Comparison of ENCODE assay signal across 8 cellular contexts in the genomic region with DNA sequence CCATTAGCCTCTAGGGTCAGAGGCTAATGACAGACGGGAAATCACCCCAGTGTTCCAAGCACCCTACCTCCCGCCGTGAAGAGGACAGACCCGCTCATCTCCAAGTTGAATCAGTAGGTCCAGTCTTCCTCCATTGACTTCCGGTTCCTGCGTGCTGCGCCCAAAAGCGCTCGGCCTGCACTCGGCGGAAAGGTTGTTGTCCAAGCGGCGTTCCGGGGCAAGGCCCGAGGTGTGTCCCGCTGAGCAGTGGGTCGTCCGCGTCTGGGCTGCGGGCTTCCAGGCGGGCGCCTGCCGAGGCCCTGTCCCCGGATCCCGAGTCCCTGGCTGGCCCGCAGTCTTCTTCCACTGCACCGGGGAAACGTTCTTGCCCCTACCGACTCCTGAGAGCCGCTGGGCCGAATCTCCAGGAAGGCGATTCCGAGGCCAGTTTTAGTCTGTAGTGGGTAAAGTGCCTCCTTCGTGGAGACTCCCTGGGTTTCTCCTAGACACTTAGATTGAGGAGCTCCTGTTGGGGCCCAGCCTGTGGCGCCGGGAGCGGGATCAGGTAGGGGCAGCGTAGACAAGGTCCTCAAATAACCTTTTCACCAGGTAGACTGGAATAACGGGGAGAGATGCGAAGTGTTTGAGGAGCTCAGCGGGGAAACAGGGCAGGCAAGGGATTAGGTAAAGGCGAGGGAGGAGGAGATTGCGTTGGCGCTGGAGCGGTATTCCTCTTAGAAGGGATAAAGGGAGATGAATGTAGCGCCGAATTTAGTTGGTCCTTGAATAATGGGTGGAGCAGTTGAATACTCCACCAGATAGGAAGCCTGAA. TPM values are rescaled to one million over a fixed set of nuclear protein-coding genes. Genes with fewer than 3 reads are reported as not detected.
A peak's percentile ranks its signal among the peaks of the same experiment; 100 is the strongest.
DNase-seq lines count a peak whose midpoint lies in the region; ATAC-seq and TF ChIP-seq lines count a peak whose summit lies in the region.

A gene with protein sequence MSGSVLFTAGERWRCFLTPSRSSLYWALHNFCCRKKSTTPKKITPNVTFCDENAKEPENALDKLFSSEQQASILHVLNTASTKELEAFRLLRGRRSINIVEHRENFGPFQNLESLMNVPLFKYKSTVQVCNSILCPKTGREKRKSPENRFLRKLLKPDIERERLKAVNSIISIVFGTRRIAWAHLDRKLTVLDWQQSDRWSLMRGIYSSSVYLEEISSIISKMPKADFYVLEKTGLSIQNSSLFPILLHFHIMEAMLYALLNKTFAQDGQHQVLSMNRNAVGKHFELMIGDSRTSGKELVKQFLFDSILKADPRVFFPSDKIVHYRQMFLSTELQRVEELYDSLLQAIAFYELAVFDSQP (minus strand): TSS at position 138 of the 811 bp plus-strand sequence. CDS start 40 bp downstream, at position 98.

- peaks cover 15% of the 10 kb centered on the region for H3K79me2 ChIP-seq in OCI-LY1 (ENCODE audit: insufficient read depth, low read length)

- H3K4me3 ChIP-seq in OCI-LY1 (ENCODE audit: low read depth, low read length, poor library complexity, severe bottlenecking) = peak within 1 kb of the TSS; percentile 96

- peak within 1 kb of the TSS; percentile 95 for H3K9ac ChIP-seq in OCI-LY1 (ENCODE audit: low read length)

- H3K9me3 Mint-ChIP-seq in endothelial cell (ENCODE audit: unreplicated experiment) (no peaks in the 10 kb centered on the region), mesothelial cell of epicardium (no peaks in the 10 kb centered on the region)

- H3K4me2 ChIP-seq in OCI-LY1 (ENCODE audit: low read length) = peak within 1 kb of the TSS; percentile 99

- peaks cover 9% of the 10 kb centered on the region for H3K4me1 Mint-ChIP-seq in endothelial cell (ENCODE audit: unreplicated experiment)
- peaks cover 11% of the 10 kb centered on the region for H3K4me1 Mint-ChIP-seq in mesothelial cell of epicardium

- H4K20me1 ChIP-seq in OCI-LY1 (ENCODE audit: insufficient read depth, low read length) = no peaks in the 10 kb centered on the region

- H3K9me2 ChIP-seq in OCI-LY1 (ENCODE audit: low read depth, low read length) = no peaks in the 10 kb centered on the region

- H3K36me3 Mint-ChIP-seq in endothelial cell (ENCODE audit: low read depth, unreplicated experiment) (peaks cover 7% of the 10 kb centered on the region), mesothelial cell of epicardium (peaks cover 9% of the 10 kb centered on the region)

- peak within 1 kb of the TSS; percentile 90 for H3K27ac Mint-ChIP-seq in endothelial cell (ENCODE audit: unreplicated experiment)
- peak within 1 kb of the TSS; percentile 98 for H3K27ac Mint-ChIP-seq in mesothelial cell of epicardium

- peaks cover 1% of the 10 kb centered on the region for H3K27me3 Mint-ChIP-seq in endothelial cell (ENCODE audit: unreplicated experiment)
- no peaks in the 10 kb centered on the region for H3K27me3 Mint-ChIP-seq in mesothelial cell of epicardium (ENCODE audit: low read depth)

- peaks cover 26% of the 10 kb centered on the region for H3K36me3 ChIP-seq in OCI-LY1 (ENCODE audit: insufficient read depth, low read length)

- H3K4me3 Mint-ChIP-seq in endothelial cell (ENCODE audit: unreplicated experiment) = peak within 1 kb of the TSS; percentile 99
- H3K4me3 Mint-ChIP-seq in mesothelial cell of epicardium = peak within 1 kb of the TSS; percentile 93

- H3K27ac ChIP-seq in OCI-LY1 (ENCODE audit: low read depth, low read length, poor library complexity, severe bottlenecking) = peak within 1 kb of the TSS; percentile 22

- H3K9me3 ChIP-seq in OCI-LY1 (ENCODE audit: low read length) = no peaks in the 10 kb centered on the region

- 0 out of 2 replicates have a peak, but pooled peaks cover 6% of the 10 kb centered on the region for H3F3A ChIP-seq in OCI-LY1 (ENCODE audit: insufficient read depth, low read length)

- H3K4me1 ChIP-seq in OCI-LY1 (ENCODE audit: insufficient read depth, low read length, severe bottlenecking) = peaks cover 38% of the 10 kb centered on the region

- peak; percentile 94 for ATAC-seq in GM21381 (IDR thresholded peaks at IDR 0.05; ENCODE audit: unreplicated experiment)

- peak; percentile 81 for DNase-seq in COR-L47 (lab: John Stamatoyannopoulos, UW)
- peak; percentile 22 to 93 (median 81) for DNase-seq in HUDEP-2 (lab: John Stamatoyannopoulos, UW; ENCODE audit: unreplicated experiment in 76 of 76)
- DNase-seq in activated CD8-positive, alpha-beta memory T cell treated with anti-CD3 and anti-CD28 coated beads, Interleukin-2, amount 50 U/mL, for 48 hours = peak; percentile 95
- DNase-seq in endothelial cell (ENCODE audit: low spot score) = peak; percentile 90
- DNase-seq in mesothelial cell of epicardium (ENCODE audit: low spot score in 2 of 2, unreplicated experiment in 2 of 2) = peak; percentile 71 to 93
- peak; percentile 72 to 75 for DNase-seq in stimulated activated CD8-positive, alpha-beta memory T cell treated with anti-CD3 and anti-CD28 coated beads, Interleukin-15, amount 100 ng/mL, for 4 hours (ENCODE audit: low read depth in 2 of 2)

- no peaks in the 10 kb centered on the region for H3K27me3 ChIP-seq in OCI-LY1 (ENCODE audit: insufficient read depth, low read length)

- H2AFZ ChIP-seq in OCI-LY1 (ENCODE audit: low read length) = peak within 1 kb of the TSS; percentile 90; the same call in 1 of the 2 replicates

- no peak for TF ChIP-seq CTCF in OCI-LY1 (IDR thresholded peaks at IDR 0.05; ENCODE audit: low read length)
- no peak for TF ChIP-seq CTCF in endothelial cell (IDR thresholded peaks at IDR 0.05; ENCODE audit: unreplicated experiment)
- no peak for TF ChIP-seq CTCF in mesothelial cell of epicardium (IDR thresholded peaks at IDR 0.05; ENCODE audit: unreplicated experiment)

RNA-seq across cellular contexts. Expression of the gene that starts here (rescaled TPM):
- 11.8 TPM for total RNA-seq in endothelial cell (ENCODE audit: unreplicated experiment)
- total RNA-seq in mesothelial cell of epicardium = 16.3 to 18.2 TPM (median 16.4 TPM) in 3 replicates

Comparison
In these comparisons a context has a peak if more than half of its experiments do, and no peak if none do; other contexts are left out.
1. Peak in every context shown above with its lines: DNase-seq, ATAC-seq, H3K4me3 ChIP-seq and H3K27ac ChIP-seq.